22 cellular contexts compared by ENCODE assay signal in genomic region chr11:125356736-125357292, GRCh38.
DNase-seq lines count a peak whose midpoint lies in the region; ATAC-seq and TF ChIP-seq lines count a peak whose summit lies in the region.
"Had no signal": no experiment of that assay in that cellular context is flagged by ENCODE, and none has a peak within 500 bp of the region (broad histone marks: within the 10 kb centered on the region; RNA-seq: fewer than 3 reads in every experiment).

No MANE protein-coding gene starts in this region.

- no peaks in the 10 kb centered on the region for H3K9me3 ChIP-seq in CD8-positive, alpha-beta T cell (ENCODE audit: low read length)
- H3K9me3 ChIP-seq in IMR-90 (ENCODE audit: control insufficient read depth, insufficient read depth, low read length) (no peaks in the 10 kb centered on the region), endodermal cell (ENCODE audit: control insufficient read depth, low read length) (no peaks in the 10 kb centered on the region)

- H3K27me3 ChIP-seq in CD8-positive, alpha-beta T cell (ENCODE audit: insufficient read depth, low read length) = no peaks in the 10 kb centered on the region
- H3K27me3 ChIP-seq in IMR-90 (ENCODE audit: control insufficient read depth, insufficient read depth, low read length) = no peaks in the 10 kb centered on the region; the same call in 1 of the 2 replicates
- H3K27me3 ChIP-seq in endodermal cell (ENCODE audit: control insufficient read depth, insufficient read depth, low read length, poor library complexity, severe bottlenecking) = no peaks in the 10 kb centered on the region

- no peak overlapping the region for H3K56ac ChIP-seq in IMR-90 (ENCODE audit: extremely low read depth, insufficient read depth, low read length)

- no peaks in the 10 kb centered on the region for H3K36me3 Mint-ChIP-seq in CD8-positive, alpha-beta T cell
- H3K36me3 Mint-ChIP-seq in endodermal cell (ENCODE audit: low read depth) (peaks cover 2% of the 10 kb centered on the region), neural crest cell (ENCODE audit: low read depth) (peaks cover 9% of the 10 kb centered on the region), chondrocyte (ENCODE audit: low read depth) (peaks cover 29% of the 10 kb centered on the region)
- H3K36me3 Mint-ChIP-seq: CD4-positive, CD25-positive, alpha-beta regulatory T cell had no signal

- ATAC-seq in CD8-positive, alpha-beta T cell = no peak
- ATAC-seq in IMR-90 (ENCODE audit: low read depth) = no peak
- ATAC-seq: HCT116, Right ventricle myocardium inferior had no signal

- no TSS peak for BruUV-seq in IMR-90 (replicated peaks; lab: Mats Ljungman, UMichigan)

- no peak overlapping the region for H4K5ac ChIP-seq in IMR-90 (ENCODE audit: low read depth, low read length)

- no peak overlapping the region for H3K18ac ChIP-seq in IMR-90 (ENCODE audit: low read depth, low read length)

- H2BK15ac ChIP-seq in IMR-90 (ENCODE audit: low read depth, low read length) = no peak overlapping the region

- no peak overlapping the region for H3K4me3 Mint-ChIP-seq in CD8-positive, alpha-beta T cell
- H3K4me3 Mint-ChIP-seq in endodermal cell (no peak overlapping the region), neural crest cell (peak overlapping the region; percentile 1), chondrocyte (ENCODE audit: unreplicated experiment) (no peak overlapping the region)
- H3K4me3 Mint-ChIP-seq: CD4-positive, CD25-positive, alpha-beta regulatory T cell had no signal

- no peak overlapping the region for H3K27ac ChIP-seq in CD8-positive, alpha-beta T cell (ENCODE audit: low read depth, low read length)
- H3K27ac ChIP-seq in IMR-90 (ENCODE audit: insufficient read depth, low read length) = no peak overlapping the region
- peak overlapping the region; percentile 60 for H3K27ac ChIP-seq in endodermal cell (ENCODE audit: low read depth, low read length)
- H3K27ac ChIP-seq: GM23248, KMS-11 had no signal

- H3K9me1 ChIP-seq in IMR-90 (ENCODE audit: insufficient read depth, low read length) = peaks cover 11% of the 10 kb centered on the region

- H3K4ac ChIP-seq in IMR-90 (ENCODE audit: low read depth, low read length) = no peak overlapping the region

- CTCF ChIA-PET in CD8-positive, alpha-beta T cell (lab: Charles Lee) = interaction anchor here (1.7 kb wide), 1 partner anchor 266 kb away, joined by 4 read pairs; no protein-coding TSS in a partner anchor
- CTCF ChIA-PET in IMR-90 (lab: Yijun Ruan, JAX) = interaction anchor here (1.1 to 2.3 kb wide), 3 partner anchors 11 to 266 kb away, joined by 3 to 9 read pairs (median 4); no protein-coding TSS in a partner anchor

- no peak overlapping the region for H2BK20ac ChIP-seq in IMR-90 (ENCODE audit: low read depth, low read length)

- no peak overlapping the region for H2AK9ac ChIP-seq in IMR-90 (replicated peaks; ENCODE audit: low read depth, low read length, poor library complexity)

- H4K8ac ChIP-seq in IMR-90 (ENCODE audit: low read depth in 2 of 2, low read length in 2 of 2) = no peak overlapping the region

- H3K9ac ChIP-seq in IMR-90 (ENCODE audit: low read depth, low read length) (no peak overlapping the region), endodermal cell (ENCODE audit: extremely low read depth, low read length, poor library complexity, severe bottlenecking) (no peak overlapping the region)
- H3K9ac ChIP-seq: GM23248, KMS-11 had no signal

- no peaks in the 10 kb centered on the region for H3K9me3 Mint-ChIP-seq in CD8-positive, alpha-beta T cell
- H3K9me3 Mint-ChIP-seq in endodermal cell (no peaks in the 10 kb centered on the region), neural crest cell (no peaks in the 10 kb centered on the region), chondrocyte (ENCODE audit: low read depth) (no peaks in the 10 kb centered on the region)
- H3K9me3 Mint-ChIP-seq: CD4-positive, CD25-positive, alpha-beta regulatory T cell had no signal

- no peak for TF ChIP-seq RAD21 in IMR-90 (IDR thresholded peaks at IDR 0.05; ENCODE audit: low read length)

- in situ Hi-C loops in IMR-90 (cut with MboI; ENCODE audit: low sequenced_read_pairs) = no loop called here

- POLR2A ChIA-PET in CD8-positive, alpha-beta T cell (lab: Charles Lee) = no interaction called here
- POLR2A ChIA-PET in IMR-90 (lab: Charles Lee; ENCODE audit: unreplicated experiment) = interaction anchor here (0.5 to 0.7 kb wide), 2 partner anchors 13 to 34 kb away, joined by 5 to 7 read pairs; no protein-coding TSS in a partner anchor

- no peak overlapping the region for H3K4me2 ChIP-seq in IMR-90 (ENCODE audit: low read depth, low read length)
- H3K4me2 ChIP-seq: KMS-11 had no signal

- H2BK5ac ChIP-seq in IMR-90 (ENCODE audit: low read depth, low read length, poor library complexity, severe bottlenecking) = no peak overlapping the region

- H3K27me3 Mint-ChIP-seq in CD8-positive, alpha-beta T cell (ENCODE audit: low read depth) = peaks cover 3% of the 10 kb centered on the region
- H3K27me3 Mint-ChIP-seq in endodermal cell (ENCODE audit: insufficient read depth) (peaks cover 2% of the 10 kb centered on the region), neural crest cell (ENCODE audit: low read depth) (peaks cover 3% of the 10 kb centered on the region), chondrocyte (ENCODE audit: low read depth) (no peaks in the 10 kb centered on the region)

- no peak overlapping the region for H3K23ac ChIP-seq in IMR-90 (ENCODE audit: low read depth, low read length)

- no peaks in the 10 kb centered on the region for H3K4me1 ChIP-seq in CD8-positive, alpha-beta T cell (ENCODE audit: insufficient read depth, low read length)
- H3K4me1 ChIP-seq in IMR-90 (ENCODE audit: control insufficient read depth, insufficient read depth, low read length) (peaks cover 11% of the 10 kb centered on the region), endodermal cell (ENCODE audit: control insufficient read depth, insufficient read depth, low read length) (no peaks in the 10 kb centered on the region)

- no peaks in the 10 kb centered on the region for H3K36me3 ChIP-seq in CD8-positive, alpha-beta T cell (ENCODE audit: insufficient read depth, low read length)
- no peaks in the 10 kb centered on the region for H3K36me3 ChIP-seq in IMR-90 (ENCODE audit: control insufficient read depth, insufficient read depth, low read length)
- H3K36me3 ChIP-seq in endodermal cell (ENCODE audit: control insufficient read depth, insufficient read depth, low read length) = no peaks in the 10 kb centered on the region

- no peak overlapping the region for H3K14ac ChIP-seq in IMR-90 (replicated peaks; ENCODE audit: low read depth, low read length)

- no peak for TF ChIP-seq POLR2A in IMR-90 (IDR thresholded peaks at IDR 0.05; ENCODE audit: low read depth, low read length)

- dilution Hi-C loops in IMR-90 (cut with HindIII; ENCODE audit: low sequenced_read_pairs, unreplicated experiment) = no loop called here

- H2BK120ac ChIP-seq in IMR-90 (ENCODE audit: low read depth, low read length) = no peak overlapping the region

- DNase-seq in CD8-positive, alpha-beta T cell = no peak
- no peak for DNase-seq in IMR-90
- DNase-seq in endodermal cell = no peak
- no peak for DNase-seq in neural crest cell (ENCODE audit: low read depth, low spot score)
- no peak for DNase-seq in mucosa of gallbladder (ENCODE audit: low spot score)
- no peak for DNase-seq in stimulated activated naive CD4-positive, alpha-beta T cell treated with Interleukin-2 at 50 U/mL for 16 hours (lab: John Stamatoyannopoulos, UW)
- DNase-seq in NCI-H524 treated with DMSO at 0.1 percent for 48 hours (lab: John Stamatoyannopoulos, UW) = no peak
- no peak for DNase-seq in chondrocyte (ENCODE audit: low spot score)
- DNase-seq: CD4-positive, CD25-positive, alpha-beta regulatory T cell; COR-L47; DMS 273 treated with DMSO at 0.1 percent for 48 hours; DMS79 treated with DMSO at 0.1 percent for 48 hours; GM23248; NCI-H1105; NCI-H146; NCI-H2029; NCI-H226; NCI-H510A treated with DMSO at 0.1 percent for 48 hours; NCI-H774 had no signal

- no peaks in the 10 kb centered on the region for H3K4me1 Mint-ChIP-seq in CD8-positive, alpha-beta T cell (ENCODE audit: low read depth)
- H3K4me1 Mint-ChIP-seq in endodermal cell (peaks cover 12% of the 10 kb centered on the region), neural crest cell (peaks cover 61% of the 10 kb centered on the region), chondrocyte (ENCODE audit: low read depth) (peaks cover 30% of the 10 kb centered on the region)

- no peak for TF ChIP-seq CTCF in CD8-positive, alpha-beta T cell (IDR thresholded peaks at IDR 0.05)
- no peak for TF ChIP-seq CTCF in IMR-90 (conservative IDR thresholded peaks at IDR 0.05; ENCODE audit: low read depth, low read length)
- peak; percentile 5 for TF ChIP-seq CTCF in endodermal cell (conservative IDR thresholded peaks at IDR 0.05)
- TF ChIP-seq CTCF in neural crest cell (conservative IDR thresholded peaks at IDR 0.05) = no peak
- no peak for TF ChIP-seq CTCF in chondrocyte (IDR thresholded peaks at IDR 0.05)

- H2AK5ac ChIP-seq in IMR-90 (ENCODE audit: low read depth, low read length) = 0 out of 2 replicates have a peak overlapping the region, but pooled peaks have one; percentile 9

- H4K91ac ChIP-seq in IMR-90 (ENCODE audit: insufficient read depth, low read depth, low read length) = no peak overlapping the region

- peak overlapping the region; percentile 3 for H3K27ac Mint-ChIP-seq in CD8-positive, alpha-beta T cell
- H3K27ac Mint-ChIP-seq in endodermal cell = no peak overlapping the region
- peak overlapping the region; percentile 84 for H3K27ac Mint-ChIP-seq in neural crest cell (ENCODE audit: unreplicated experiment)
- H3K27ac Mint-ChIP-seq in chondrocyte (ENCODE audit: unreplicated experiment) = no peak overlapping the region
- H3K27ac Mint-ChIP-seq: CD4-positive, CD25-positive, alpha-beta regulatory T cell had no signal

- no peak overlapping the region for H3K4me3 ChIP-seq in CD8-positive, alpha-beta T cell (ENCODE audit: low read depth, low read length)
- H3K4me3 ChIP-seq in IMR-90 (ENCODE audit: insufficient read depth, low read depth, low read length) = no peak overlapping the region
- H3K4me3 ChIP-seq in endodermal cell (ENCODE audit: low read length) = no peak overlapping the region
- H3K4me3 ChIP-seq: GM23248 had no signal

- no CpG with 5 or more reads among the region's 2 CpGs for WGBS in IMR-90 (ENCODE audit: extremely low coverage in 2 of 2, insufficient read length in 1 of 2), 2 experiments
- WGBS in endodermal cell (ENCODE audit: insufficient coverage in 1 of 2, insufficient read length in 1 of 2), 2 experiments = 43 to 77% methylated on average over 1 to 2 of the region's 2 CpGs

- no peaks in the 10 kb centered on the region for H3K79me1 ChIP-seq in IMR-90 (ENCODE audit: low read depth in 1 of 2, low read length in 2 of 2)

- H2AFZ ChIP-seq in IMR-90 (replicated peaks; ENCODE audit: low read length, poor library complexity) = no peak overlapping the region
- H2AFZ ChIP-seq: GM23248 had no signal

- no peaks in the 10 kb centered on the region for H4K20me1 ChIP-seq in IMR-90 (ENCODE audit: insufficient read depth, low read length)

- intact Hi-C loops in CD8-positive, alpha-beta T cell (cut with DNase I, micrococcal nuclease) = no loop called here
- intact Hi-C loops in IMR-90 (cut with micrococcal nuclease) = no loop called here

TF ChIP-seq in IMR-90, 13 proteins besides CTCF, POLR2A, EP300 and RAD21 (continues in another document):
- TF ChIP-seq CEBPB (IDR thresholded peaks at IDR 0.05; ENCODE audit: low read depth, low read length) (no peak), MAFK (IDR thresholded peaks at IDR 0.05; ENCODE audit: low read depth, low read length) (no peak), MXI1 (IDR thresholded peaks at IDR 0.05; ENCODE audit: borderline replicate concordance, low read depth, low read length) (no peak)

Comparison
In these comparisons a context has a peak if more than half of its experiments do, and no peak if none do; other contexts are left out.
1. H3K27ac Mint-ChIP-seq: peak in CD8-positive, alpha-beta T cell (single experiment) and neural crest cell (single experiment); none in endodermal cell (single experiment) and chondrocyte (single experiment).